Comparison of ENCODE assay signal across 19 cellular contexts in the genomic region with DNA sequence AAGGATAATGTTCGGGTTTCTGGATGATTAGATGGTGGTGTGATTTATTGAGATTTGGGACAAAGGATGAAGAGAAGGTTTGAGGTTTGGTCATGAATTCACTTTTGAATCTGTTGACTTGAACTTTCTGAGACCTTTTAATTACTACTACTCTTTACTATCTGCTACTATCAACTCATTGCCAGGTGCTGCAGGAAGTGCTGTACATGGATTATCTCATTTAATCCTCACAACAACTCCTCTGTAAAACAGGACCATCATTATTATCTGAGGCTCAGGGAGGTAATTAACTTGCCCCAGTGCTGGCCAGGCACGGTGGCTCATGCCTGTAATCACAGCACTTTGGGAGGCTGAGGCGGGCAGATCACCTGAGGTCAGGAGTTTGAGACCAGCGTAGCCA. TPM values are rescaled to one million over a fixed set of nuclear protein-coding genes. Genes with fewer than 3 reads are reported as not detected.
DNase-seq lines count a peak whose midpoint lies in the region; ATAC-seq and TF ChIP-seq lines count a peak whose summit lies in the region.
"Had no signal": no experiment of that assay in that cellular context is flagged by ENCODE, and none has a peak within 500 bp of the region (broad histone marks: within the 10 kb centered on the region; RNA-seq: fewer than 3 reads in every experiment).

No MANE protein-coding gene starts in this region.

- H3K4me3 ChIP-seq in gastroesophageal sphincter (no peak overlapping the region), uterus (no peak overlapping the region)
- H3K4me3 ChIP-seq: A549, GM23338 had no signal

- no peaks in the 10 kb centered on the region for H3K27me3 ChIP-seq in gastroesophageal sphincter
- no peaks in the 10 kb centered on the region for H3K27me3 ChIP-seq in uterus

- H3K36me3 Mint-ChIP-seq in activated naive CD4-positive, alpha-beta T cell treated with anti-CD3 and anti-CD28 coated beads, Interleukin-2, amount 50 U/mL, for 24 hours = no peaks in the 10 kb centered on the region
- H3K36me3 Mint-ChIP-seq in T-helper 17 cell (ENCODE audit: low read depth) (peaks cover 2% of the 10 kb centered on the region), glutamatergic neuron (ENCODE audit: unreplicated experiment) (no peaks in the 10 kb centered on the region)
- H3K36me3 Mint-ChIP-seq: CD14-positive monocyte had no signal

- no peak for ATAC-seq in T-helper 17 cell
- ATAC-seq in gastroesophageal sphincter = no peak
- no peak for ATAC-seq in GM21717 (IDR thresholded peaks at IDR 0.05; ENCODE audit: unreplicated experiment)
- ATAC-seq: A549, GM23338 had no signal

- H3K4me1 Mint-ChIP-seq in activated naive CD4-positive, alpha-beta T cell treated with anti-CD3 and anti-CD28 coated beads, Interleukin-2, amount 50 U/mL, for 24 hours = peaks cover 26% of the 10 kb centered on the region
- H3K4me1 Mint-ChIP-seq in T-helper 17 cell = peaks cover 25% of the 10 kb centered on the region
- H3K4me1 Mint-ChIP-seq in glutamatergic neuron (ENCODE audit: low read depth, unreplicated experiment) = peaks cover 14% of the 10 kb centered on the region

- 80 to 90% methylated on average over 4 of the region's 4 CpGs for WGBS in gastroesophageal sphincter (ENCODE audit: low coverage in 1 of 2), 2 donors

- H3K27ac ChIP-seq in gastroesophageal sphincter = peak overlapping the region in 3 of 4 donors; percentile 20 to 95 (median 32)
- peak overlapping the region; percentile 26 to 96 for H3K27ac ChIP-seq in uterus
- H3K27ac ChIP-seq: A549 had no signal

- no peak for DNase-seq in activated naive CD4-positive, alpha-beta T cell treated with anti-CD3 and anti-CD28 coated beads, Interleukin-2, amount 50 U/mL, for 16 hours
- no peak for DNase-seq in T-helper 17 cell
- DNase-seq in uterus = no peak
- no peak for DNase-seq in activated CD8-positive, alpha-beta memory T cell treated with anti-CD3 and anti-CD28 coated beads, Interleukin-2, amount 50 U/mL, for 4 hours
- DNase-seq in glutamatergic neuron = no peak
- DNase-seq: Calu3, NCI-H187, NCI-H226, NCI-H526, RPMI8226, SIG-M5 had no signal

- H3K27ac Mint-ChIP-seq in activated naive CD4-positive, alpha-beta T cell treated with anti-CD3 and anti-CD28 coated beads, Interleukin-2, amount 50 U/mL, for 24 hours = peak overlapping the region; percentile 62
- peak overlapping the region; percentile 98 for H3K27ac Mint-ChIP-seq in T-helper 17 cell
- no peak overlapping the region for H3K27ac Mint-ChIP-seq in glutamatergic neuron (ENCODE audit: unreplicated experiment)
- H3K27ac Mint-ChIP-seq: GM23338 had no signal

- intact Hi-C loops in uterus (cut with DNase I; ENCODE audit: low total_unique reads) = no loop called here

- H3K36me3 ChIP-seq in gastroesophageal sphincter (no peaks in the 10 kb centered on the region), uterus (no peaks in the 10 kb centered on the region)

- TF ChIP-seq POLR2A in gastroesophageal sphincter (IDR thresholded peaks at IDR 0.05) (no peak), uterus (IDR thresholded peaks at IDR 0.05) (no peak)

- TF ChIP-seq CTCF in gastroesophageal sphincter (IDR thresholded peaks at IDR 0.05) (no peak), uterus (IDR thresholded peaks at IDR 0.05) (no peak), glutamatergic neuron (IDR thresholded peaks at IDR 0.05; ENCODE audit: partially characterized antibody, unreplicated experiment) (no peak)

- no peaks in the 10 kb centered on the region for H3K9me3 Mint-ChIP-seq in activated naive CD4-positive, alpha-beta T cell treated with anti-CD3 and anti-CD28 coated beads, Interleukin-2, amount 50 U/mL, for 24 hours
- H3K9me3 Mint-ChIP-seq in glutamatergic neuron (ENCODE audit: unreplicated experiment) = peaks cover 6% of the 10 kb centered on the region
- H3K9me3 Mint-ChIP-seq: CD14-positive monocyte, GM23338 had no signal

- no peaks in the 10 kb centered on the region for H3K27me3 Mint-ChIP-seq in activated naive CD4-positive, alpha-beta T cell treated with anti-CD3 and anti-CD28 coated beads, Interleukin-2, amount 50 U/mL, for 24 hours
- H3K27me3 Mint-ChIP-seq in T-helper 17 cell (no peaks in the 10 kb centered on the region), glutamatergic neuron (ENCODE audit: unreplicated experiment) (peaks cover 4% of the 10 kb centered on the region)

- H3K9me3 ChIP-seq in T-helper 17 cell (ENCODE audit: control insufficient read depth, low read length, poor library complexity, severe bottlenecking) (no peaks in the 10 kb centered on the region), gastroesophageal sphincter (no peaks in the 10 kb centered on the region), uterus (no peaks in the 10 kb centered on the region)
- H3K9me3 ChIP-seq: A549 had no signal

- H3K4me1 ChIP-seq in gastroesophageal sphincter (peaks cover 9 to 40% (median 21%) of the 10 kb centered on the region in 3 donors), uterus (peaks cover 8 to 14% of the 10 kb centered on the region in 2 donors)

- TF ChIP-seq EP300 in gastroesophageal sphincter (IDR thresholded peaks at IDR 0.05) = no peak

- no peak overlapping the region for H3K4me3 Mint-ChIP-seq in activated naive CD4-positive, alpha-beta T cell treated with anti-CD3 and anti-CD28 coated beads, Interleukin-2, amount 50 U/mL, for 24 hours
- H3K4me3 Mint-ChIP-seq in T-helper 17 cell (no peak overlapping the region), glutamatergic neuron (ENCODE audit: unreplicated experiment) (no peak overlapping the region)
- H3K4me3 Mint-ChIP-seq: CD14-positive monocyte, GM23338 had no signal

RNA-seq across cellular contexts. Expression of a gene that starts 2.9 kb away (rescaled TPM):
- total RNA-seq in T-helper 17 cell = 10 to 100 TPM; 24.3 to 25.6 TPM
- 100 to 1,000 TPM in 1 of 4 donors, 10 to 100 TPM in 3; 65.8 to 125 (median 89.2) TPM for total RNA-seq in gastroesophageal sphincter
- 10 to 100 TPM; 15.0 to 58.0 (median 31.3) TPM for total RNA-seq in uterus
- total RNA-seq in glutamatergic neuron (ENCODE audit: unreplicated experiment) = 40.8 TPM

RNA-seq across cellular contexts. Expression of a gene that starts 8.8 kb away (rescaled TPM):
- 100 to 1,000 TPM; 129 to 155 TPM for total RNA-seq in T-helper 17 cell
- 100 to 1,000 TPM in 1 of 4 donors, 10 to 100 TPM in 3; 40.1 to 134 (median 54.6) TPM for total RNA-seq in gastroesophageal sphincter
- total RNA-seq in uterus = 100 to 1,000 TPM in 3 of 4 donors, 10 to 100 TPM in 1; 98.1 to 221 (median 163) TPM
- total RNA-seq in glutamatergic neuron (ENCODE audit: unreplicated experiment) = 222 TPM

RNA-seq across cellular contexts. Expression of a gene that starts 56.7 kb away (rescaled TPM):
- total RNA-seq in T-helper 17 cell (not detected), gastroesophageal sphincter (not detected), uterus (not detected), glutamatergic neuron (ENCODE audit: unreplicated experiment) (not detected)
- total RNA-seq: Calu3, GM23338, HT1080, OCI-LY7 had no signal
